Comparison of ENCODE assay signal across 8 cellular contexts in the genomic region with DNA sequence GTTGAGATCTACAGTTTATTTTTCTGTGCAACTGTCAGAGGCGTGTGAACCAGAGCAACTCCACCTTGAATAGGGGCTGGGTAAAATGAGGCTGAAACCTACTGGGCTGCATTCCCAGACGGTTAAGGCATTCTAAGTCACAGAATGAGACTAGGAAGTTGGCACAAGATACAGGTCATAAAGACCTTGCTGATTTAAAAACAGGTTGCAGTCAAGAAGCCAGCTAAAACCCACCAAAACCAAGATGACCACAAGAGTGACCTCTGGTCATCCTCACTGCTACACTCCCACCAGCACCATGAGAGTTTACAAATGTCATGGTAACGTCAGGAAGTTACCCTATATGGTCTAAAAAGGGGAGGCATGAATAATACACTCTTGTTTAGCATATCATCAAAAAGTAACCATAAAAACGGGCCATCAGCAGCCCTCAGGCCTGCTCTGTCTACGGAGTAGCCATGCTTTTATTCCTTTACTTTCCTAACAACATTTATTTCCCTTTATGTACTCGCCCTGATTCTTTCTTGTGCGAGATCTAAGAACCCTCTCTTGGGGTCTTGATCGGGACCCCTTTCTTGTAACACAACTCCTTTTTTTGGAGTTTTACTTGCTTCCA. TPM values are rescaled to one million over a fixed set of nuclear protein-coding genes. Genes with fewer than 3 reads are reported as not detected.
A peak's percentile ranks its signal among the peaks of the same experiment; 100 is the strongest.
DNase-seq lines count a peak whose midpoint lies in the region; ATAC-seq and TF ChIP-seq lines count a peak whose summit lies in the region.
"Not testable (repeated sequence)": the region's sequence is repeated elsewhere in the genome, so short reads cannot be mapped to it uniquely, and the experiment has no call there.
"Had no signal": no experiment of that assay in that cellular context is flagged by ENCODE, and none has a peak within 500 bp of the region (broad histone marks: within the 10 kb centered on the region; RNA-seq: fewer than 3 reads in every experiment).

No MANE protein-coding gene starts in this region.

- H3K9me3 Mint-ChIP-seq in activated naive CD4-positive, alpha-beta T cell treated with anti-CD3 and anti-CD28 coated beads for 36 hours; memory B cell: not testable (repeated sequence)

- not testable (repeated sequence) for ATAC-seq in memory B cell (ENCODE audit: low read depth); gastrocnemius medialis

- H3K4me1 ChIP-seq in Peyer's patch, gastrocnemius medialis: not testable (repeated sequence)

- H3K4me3 Mint-ChIP-seq in activated naive CD4-positive, alpha-beta T cell treated with anti-CD3 and anti-CD28 coated beads for 36 hours = peak overlapping the region; percentile 49
- peak overlapping the region; percentile 3 for H3K4me3 Mint-ChIP-seq in memory B cell

- CTCF ChIA-PET in activated naive CD4-positive, alpha-beta T cell treated with anti-CD3 and anti-CD28 coated beads for 36 hours (lab: Charles Lee) = interaction anchor here (4.5 kb wide), 1 partner anchor 13 kb away, joined by 23 read pairs; no protein-coding TSS in a partner anchor

- intact Hi-C loops in activated naive CD4-positive, alpha-beta T cell treated with anti-CD3 and anti-CD28 coated beads for 36 hours (cut with micrococcal nuclease); gastrocnemius medialis (cut with DNase I; ENCODE audit: low total_unique reads): not testable (repeated sequence)

- H3K4me3 ChIP-seq in Peyer's patch (peak overlapping the region in 3 of 4 donors; percentile 35 to 53 (median 47)), gastrocnemius medialis (peak overlapping the region in 3 of 4 donors; percentile 8 to 50 (median 50))
- H3K4me3 ChIP-seq in choroid plexus epithelial cell (ENCODE audit: low read depth, low read length) = not testable (repeated sequence)

- not testable (repeated sequence) for H3K9me3 ChIP-seq in Peyer's patch, gastrocnemius medialis

- not testable (repeated sequence) for H3K36me3 Mint-ChIP-seq in activated naive CD4-positive, alpha-beta T cell treated with anti-CD3 and anti-CD28 coated beads for 36 hours (ENCODE audit: low read depth); memory B cell

- in situ Hi-C loops in gastrocnemius medialis (cut with MboI; ENCODE audit: low sequenced_read_pairs in 4 of 4) = not testable (repeated sequence)

- TF ChIP-seq CTCF in Peyer's patch (IDR thresholded peaks at IDR 0.05); choroid plexus epithelial cell (conservative IDR thresholded peaks at IDR 0.05; ENCODE audit: low read depth, low read length); gastrocnemius medialis (IDR thresholded peaks at IDR 0.05 in 4 of 5, conservative IDR thresholded peaks at IDR 0.05 in 1 of 5): not testable (repeated sequence)

- H3K27me3 Mint-ChIP-seq in activated naive CD4-positive, alpha-beta T cell treated with anti-CD3 and anti-CD28 coated beads for 36 hours (ENCODE audit: low read depth); memory B cell: not testable (repeated sequence)

- not testable (repeated sequence) for TF ChIP-seq POLR2A in Peyer's patch (IDR thresholded peaks at IDR 0.05); gastrocnemius medialis (IDR thresholded peaks at IDR 0.05)

- not testable (repeated sequence) for H3K27ac ChIP-seq in Peyer's patch, gastrocnemius medialis

- H3K4me1 Mint-ChIP-seq in activated naive CD4-positive, alpha-beta T cell treated with anti-CD3 and anti-CD28 coated beads for 36 hours (ENCODE audit: low read depth) = peaks cover 17% of the 10 kb centered on the region
- H3K4me1 Mint-ChIP-seq in memory B cell = not testable (repeated sequence)

- H3K27ac Mint-ChIP-seq in activated naive CD4-positive, alpha-beta T cell treated with anti-CD3 and anti-CD28 coated beads for 36 hours; memory B cell: not testable (repeated sequence)

- not testable (repeated sequence) for H3K27me3 ChIP-seq in Peyer's patch
- H3K27me3 ChIP-seq in gastrocnemius medialis = peaks cover 10 to 30% (median 25%) of the 10 kb centered on the region in 3 donors

- not testable (repeated sequence) for H3K36me3 ChIP-seq in Peyer's patch, gastrocnemius medialis

- DNase-seq in EL (peak; percentile 61), choroid plexus epithelial cell (ENCODE audit: low read depth) (peak; percentile 39), glomerular visceral epithelial cell (ENCODE audit: extremely low spot score) (peak; percentile 95)
- DNase-seq in Peyer's patch; activated naive CD4-positive, alpha-beta T cell treated with anti-CD3 and anti-CD28 coated beads for 36 hours; memory B cell (ENCODE audit: low spot score in 2 of 2); gastrocnemius medialis: not testable (repeated sequence)

RNA-seq across cellular contexts. Expression of gene CDCA4, which starts 11.6 kb away (rescaled TPM):
- 1 to 10 TPM; 3.7 to 9.1 (median 6.6) TPM for total RNA-seq in Peyer's patch
- total RNA-seq in activated naive CD4-positive, alpha-beta T cell treated with anti-CD3 and anti-CD28 coated beads for 36 hours = 10 to 100 TPM; 59.6 to 60.4 TPM
- 1 to 10 TPM in 3 of 4 donors, under 1 TPM in 1; 0.71 to 2.2 (median 1.8) TPM for total RNA-seq in gastrocnemius medialis

RNA-seq across cellular contexts. Expression of gene GPR132, which starts 32.7 kb away (rescaled TPM):
- total RNA-seq in Peyer's patch (10 to 100 TPM in 1 of 4 donors, 1 to 10 TPM in 3; 1.5 to 29.7 (median 4.2) TPM), gastrocnemius medialis (under 1 TPM; 0.07 to 0.61 (median 0.26) TPM)
- 10 to 100 TPM; 11.3 to 15.3 TPM for total RNA-seq in activated naive CD4-positive, alpha-beta T cell treated with anti-CD3 and anti-CD28 coated beads for 36 hours
- total RNA-seq: NCI-H460 had no signal

RNA-seq across cellular contexts. Expression of gene CLBA1, which starts 46.9 kb away (rescaled TPM):
- total RNA-seq in Peyer's patch = 1 to 10 TPM in 2 of 4 donors, under 1 TPM in 1, not detected in 1; 0.88 to 3.8 (median 2.8) TPM
- total RNA-seq in activated naive CD4-positive, alpha-beta T cell treated with anti-CD3 and anti-CD28 coated beads for 36 hours = under 1 TPM; 0.40 to 0.43 TPM
- 1 to 10 TPM in 3 of 4 donors, under 1 TPM in 1; 0.71 to 4.0 (median 3.3) TPM for total RNA-seq in gastrocnemius medialis

RNA-seq across cellular contexts. Expression of gene AHNAK2, which starts 54.4 kb away (rescaled TPM):
- 10 to 100 TPM in 3 of 4 donors, 1 to 10 TPM in 1; 3.2 to 19.0 (median 10.7) TPM for total RNA-seq in Peyer's patch
- under 1 TPM; 0.10 TPM for total RNA-seq in activated naive CD4-positive, alpha-beta T cell treated with anti-CD3 and anti-CD28 coated beads for 36 hours
- 1 to 10 TPM; 2.0 to 8.6 (median 3.4) TPM for total RNA-seq in gastrocnemius medialis

Comparison
In these comparisons a context has a peak if more than half of its experiments do, and no peak if none do; other contexts are left out.
1. RNA of gene CDCA4, which starts 11.6 kb away (total RNA-seq): 59.6 to 60.4 TPM in activated naive CD4-positive, alpha-beta T cell treated with anti-CD3 and anti-CD28 coated beads for 36 hours; 3.7 to 9.1 TPM in Peyer's patch and 0.71 to 2.2 TPM in gastrocnemius medialis; every median in the first group is over 4 times any median in the second.